ENCODE assay signal across 37 cellular contexts in the genomic region with DNA sequence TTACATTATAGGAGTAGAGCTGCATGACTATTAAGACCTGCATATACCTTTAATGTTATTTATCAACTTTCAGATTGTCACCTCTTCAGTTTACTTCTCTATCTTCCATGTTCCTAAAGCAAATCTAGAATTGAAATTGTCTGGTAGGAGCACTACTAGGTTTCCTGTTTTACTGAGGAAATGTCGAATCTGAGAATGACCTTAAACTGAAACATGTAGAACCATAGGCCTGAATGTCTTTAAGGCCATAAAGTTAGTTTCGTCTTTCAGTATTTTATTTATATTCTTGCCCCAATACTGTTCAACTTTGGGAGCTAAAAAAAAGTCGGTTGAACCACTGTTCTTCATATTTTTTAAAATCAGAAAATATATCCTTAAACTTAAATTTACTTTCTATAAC.
"Had no signal": no experiment of that assay in that cellular context is flagged by ENCODE, and none has a peak within 500 bp of the region (broad histone marks: within the 10 kb centered on the region; RNA-seq: fewer than 3 reads in every experiment).

No MANE protein-coding gene starts in this region.

- H3K27ac ChIP-seq: adrenal gland, ascending aorta, body of pancreas, brain microvascular endothelial cell, breast epithelium, cardiac muscle cell had no signal

- H3K27me3 ChIP-seq: adrenal gland, ascending aorta, body of pancreas, brain microvascular endothelial cell, breast epithelium, cardiac muscle cell had no signal

- H3K27me3 Mint-ChIP-seq: activated naive CD4-positive, alpha-beta T cell treated with anti-CD3 and anti-CD28 coated beads, Interleukin-2, amount 10 ng/mL, durations not matched to agents 7 days and 5 days; activated naive CD4-positive, alpha-beta T cell treated with anti-CD3 and anti-CD28 coated beads, Interleukin-2, amount 50 U/mL, for 24 hours; activated naive CD8-positive, alpha-beta T cell; activated naive CD8-positive, alpha-beta T cell treated with anti-CD3 and anti-CD28 coated beads for 36 hours; activated naive CD8-positive, alpha-beta T cell treated with anti-CD3 and anti-CD28 coated beads, Interleukin-2, amount 10 ng/mL, durations not matched to agents 7 days and 5 days; activated naive CD8-positive, alpha-beta T cell treated with anti-CD3 and anti-CD28 coated beads, Interleukin-2, amount 50 U/mL, for 24 hours; activated T-cell treated with anti-CD3 and anti-CD28 coated beads, Interleukin-2, amount 50 U/mL, for 24 hours; central memory CD8-positive, alpha-beta T cell had no signal

- H3K4me1 ChIP-seq: adrenal gland, ascending aorta, breast epithelium had no signal

- H3K4me3 ChIP-seq: adrenal gland, ascending aorta, body of pancreas, breast epithelium, cardiac muscle cell had no signal

- DNase-seq: activated effector memory CD4-positive, alpha-beta T cell treated with anti-CD3 and anti-CD28 coated beads, Interleukin-2, amount 50 U/mL, for 16 hours; activated effector memory CD4-positive, alpha-beta T cell treated with Interleukin-2 at 50 U/mL for 16 hours; activated gamma-delta T cell; activated gamma-delta T cell treated with Interleukin-2 at 50 U/mL for 16 hours; activated naive CD4-positive, alpha-beta T cell; activated naive CD4-positive, alpha-beta T cell treated with anti-CD3 and anti-CD28 coated beads for 36 hours; activated naive CD4-positive, alpha-beta T cell treated with anti-CD3 and anti-CD28 coated beads, Interleukin-2, amount 10 ng/mL, durations not matched to agents 7 days and 5 days; activated naive CD4-positive, alpha-beta T cell treated with anti-CD3 and anti-CD28 coated beads, Interleukin-2, amount 50 U/mL, for 16 hours; activated naive CD4-positive, alpha-beta T cell treated with Interleukin-2 at 50 U/mL for 16 hours; activated naive CD8-positive, alpha-beta T cell treated with anti-CD3 and anti-CD28 coated beads for 36 hours; activated naive CD8-positive, alpha-beta T cell treated with anti-CD3 and anti-CD28 coated beads, Interleukin-2, amount 10 ng/mL, durations not matched to agents 7 days and 5 days; activated naive CD8-positive, alpha-beta T cell treated with anti-CD3 and anti-CD28 coated beads, Interleukin-2, amount 50 U/mL, for 24 hours; activated T-cell treated with anti-CD3 and anti-CD28 coated beads, Interleukin-2, amount 50 U/mL, for 1 hour; activated T-cell treated with anti-CD3 and anti-CD28 coated beads, Interleukin-2, amount 50 U/mL, for 24 hours; activated T-cell treated with anti-CD3 and anti-CD28 coated beads, Interleukin-2, amount 50 U/mL, for 4 hours; activated T-cell treated with anti-CD3 and anti-CD28 coated beads, Interleukin-2, amount 50 U/mL, for 48 hours; activated T-cell treated with anti-CD3 and anti-CD28 coated beads, Interleukin-2, amount 50 U/mL, for 72 hours; adrenal gland; amniotic stem cell; amygdala; anterior cingulate cortex; aorta; body of pancreas; brain microvascular endothelial cell; caudate nucleus; central memory CD4-positive, alpha-beta T cell; cerebellar nuclear complex had no signal

- H3K4me1 Mint-ChIP-seq: activated naive CD8-positive, alpha-beta T cell treated with anti-CD3 and anti-CD28 coated beads for 36 hours; brain; central memory CD8-positive, alpha-beta T cell had no signal

- H3K9me3 ChIP-seq: adrenal gland, ascending aorta, body of pancreas, breast epithelium had no signal

- ATAC-seq: activated naive CD4-positive, alpha-beta T cell treated with anti-CD3 and anti-CD28 coated beads, Interleukin-2, amount 50 U/mL, for 72 hours; activated naive CD8-positive, alpha-beta T cell treated with anti-CD3 and anti-CD28 coated beads, Interleukin-2, amount 50 U/mL, for 24 hours; activated T-cell treated with anti-CD3 and anti-CD28 coated beads, Interleukin-2, amount 50 U/mL, for 4 hours; activated T-cell treated with anti-CD3 and anti-CD28 coated beads, Interleukin-2, amount 50 U/mL, for 72 hours; body of pancreas had no signal

- H3K36me3 ChIP-seq: adrenal gland, brain microvascular endothelial cell, breast epithelium, cardiac muscle cell had no signal

- H3K4me3 Mint-ChIP-seq: activated naive CD4-positive, alpha-beta T cell treated with anti-CD3 and anti-CD28 coated beads for 36 hours; activated naive CD4-positive, alpha-beta T cell treated with anti-CD3 and anti-CD28 coated beads, Interleukin-2, amount 10 ng/mL, durations not matched to agents 7 days and 5 days; activated naive CD4-positive, alpha-beta T cell treated with anti-CD3 and anti-CD28 coated beads, Interleukin-2, amount 50 U/mL, for 24 hours; activated naive CD8-positive, alpha-beta T cell; activated naive CD8-positive, alpha-beta T cell treated with anti-CD3 and anti-CD28 coated beads for 36 hours; activated naive CD8-positive, alpha-beta T cell treated with anti-CD3 and anti-CD28 coated beads, Interleukin-2, amount 10 ng/mL, durations not matched to agents 7 days and 5 days; activated naive CD8-positive, alpha-beta T cell treated with anti-CD3 and anti-CD28 coated beads, Interleukin-2, amount 50 U/mL, for 24 hours; activated T-cell treated with anti-CD3 and anti-CD28 coated beads, Interleukin-2, amount 50 U/mL, for 24 hours; activated T-cell treated with anti-CD3 and anti-CD28 coated beads, Interleukin-2, amount 50 U/mL, for 4 hours; activated T-cell treated with anti-CD3 and anti-CD28 coated beads, Interleukin-2, amount 50 U/mL, for 72 hours; activated T-helper 1 cell treated with anti-CD3 and anti-CD28 coated beads, Interleukin-12 subunit alpha, Interleukin-12 subunit beta, Interleukin-2, Interleukin-4 antibody, amounts not matched to agents 30 ng/mL and 10 ng/mL and 1 ng/mL, durations not matched to agents 14 hours and 24 hours and 36 hours; brain; central memory CD8-positive, alpha-beta T cell had no signal

- H3K9me3 Mint-ChIP-seq: activated naive CD4-positive, alpha-beta T cell treated with anti-CD3 and anti-CD28 coated beads for 36 hours; activated naive CD4-positive, alpha-beta T cell treated with anti-CD3 and anti-CD28 coated beads, Interleukin-2, amount 50 U/mL, for 24 hours; activated naive CD8-positive, alpha-beta T cell treated with anti-CD3 and anti-CD28 coated beads for 36 hours; activated T-cell treated with anti-CD3 and anti-CD28 coated beads, Interleukin-2, amount 50 U/mL, for 24 hours; central memory CD8-positive, alpha-beta T cell had no signal

- H3K27ac Mint-ChIP-seq: activated naive CD4-positive, alpha-beta T cell treated with anti-CD3 and anti-CD28 coated beads for 36 hours; activated naive CD4-positive, alpha-beta T cell treated with anti-CD3 and anti-CD28 coated beads, Interleukin-2, amount 50 U/mL, for 24 hours; activated naive CD4-positive, alpha-beta T cell treated with anti-CD3 and anti-CD28 coated beads, Interleukin-2, amount 50 U/mL, for 72 hours; activated naive CD8-positive, alpha-beta T cell; activated naive CD8-positive, alpha-beta T cell treated with anti-CD3 and anti-CD28 coated beads for 36 hours; activated naive CD8-positive, alpha-beta T cell treated with anti-CD3 and anti-CD28 coated beads, Interleukin-2, amount 10 ng/mL, durations not matched to agents 7 days and 5 days; activated naive CD8-positive, alpha-beta T cell treated with anti-CD3 and anti-CD28 coated beads, Interleukin-2, amount 50 U/mL, for 24 hours; activated T-cell treated with anti-CD3 and anti-CD28 coated beads, Interleukin-2, amount 50 U/mL, for 24 hours; activated T-cell treated with anti-CD3 and anti-CD28 coated beads, Interleukin-2, amount 50 U/mL, for 72 hours; activated T-helper 1 cell treated with anti-CD3 and anti-CD28 coated beads, Interleukin-12 subunit alpha, Interleukin-12 subunit beta, Interleukin-2, Interleukin-4 antibody, amounts not matched to agents 30 ng/mL and 10 ng/mL and 1 ng/mL, durations not matched to agents 14 hours and 24 hours and 36 hours; activated T-helper 2 cell treated with anti-CD3 and anti-CD28 coated beads, Interferon-gamma antibody, Interleukin-2, Interleukin-4, amounts not matched to agents 10 μg/mL and 5 μg/mL and 100 μg/mL, durations not matched to agents 14 hours and 24 hours and 36 hours; brain had no signal
